Comparison of ENCODE assay signal across 15 cellular contexts in genomic region chr22:48644997-48645396, GRCh38.
"Had no signal": no experiment of that assay in that cellular context is flagged by ENCODE, and none has a peak within 500 bp of the region (broad histone marks: within the 10 kb centered on the region; RNA-seq: fewer than 3 reads in every experiment).

No MANE protein-coding gene starts in this region.

- H3K4me3 Mint-ChIP-seq: naive thymus-derived CD4-positive, alpha-beta T cell; nephron progenitor cell had no signal

- H3K36me3 Mint-ChIP-seq: naive thymus-derived CD4-positive, alpha-beta T cell had no signal

- H3K4me1 Mint-ChIP-seq: naive thymus-derived CD4-positive, alpha-beta T cell had no signal

- ATAC-seq: esophagus mucosa; heart right ventricle; left lobe of liver; naive thymus-derived CD4-positive, alpha-beta T cell had no signal

- DNase-seq: cortex of kidney; effector CD8-positive, alpha-beta T cell; heart right ventricle; mammary epithelial cell; naive thymus-derived CD4-positive, alpha-beta T cell; nephron progenitor cell; ovary; sigmoid colon; stimulated activated CD4-positive, alpha-beta T cell treated with anti-CD3 and anti-CD28 coated beads, Interleukin-2, amount 100 ng/mL, for 24 hours; stimulated activated CD4-positive, alpha-beta T cell treated with anti-CD3 and anti-CD28 coated beads, Interleukin-4, amount 100 ng/mL, for 4 hours; stimulated activated naive CD4-positive, alpha-beta T cell; stomach; trophoblast cell had no signal

- H3K9me3 Mint-ChIP-seq: naive thymus-derived CD4-positive, alpha-beta T cell; nephron progenitor cell had no signal

- H3K27ac Mint-ChIP-seq: naive thymus-derived CD4-positive, alpha-beta T cell; nephron progenitor cell had no signal

- H3K27me3 Mint-ChIP-seq: naive thymus-derived CD4-positive, alpha-beta T cell had no signal
